Comparison of ENCODE assay signal across 18 cellular contexts in genomic region chr4:61336488-61336887, GRCh38.
DNase-seq lines count a peak whose midpoint lies in the region; ATAC-seq lines count a peak whose summit lies in the region.
"Had no signal": no experiment of that assay in that cellular context is flagged by ENCODE, and none has a peak within 500 bp of the region (broad histone marks: within the 10 kb centered on the region; RNA-seq: fewer than 3 reads in every experiment).

No MANE protein-coding gene starts in this region.

- no peak for ATAC-seq in left ventricle myocardium superior
- ATAC-seq: GM12878; naive thymus-derived CD4-positive, alpha-beta T cell; psoas muscle had no signal

- intact Hi-C loops in head of caudate nucleus (cut with DNase I), result no loop called here
- intact Hi-C loops in left ventricle myocardium superior (cut with micrococcal nuclease), result no loop called here

- peak; percentile 78 for DNase-seq in NCI-H146 (lab: John Stamatoyannopoulos, UW)
- DNase-seq in amygdala (lab: John Stamatoyannopoulos, UW), result peak in 38 of 56 donors; percentile 1 to 66 (median 16)
- peak in 33 of 42 donors; percentile 3 to 81 (median 36) for DNase-seq in head of caudate nucleus
- DNase-seq in putamen (ENCODE audit: low spot score), result peak; percentile 56
- no peak for DNase-seq in RKO (ENCODE audit: low spot score)
- no peak for DNase-seq in GDM1 (lab: John Stamatoyannopoulos, UW)
- DNase-seq in stimulated activated naive CD4-positive, alpha-beta T cell treated with Interleukin-2 at 50 U/mL for 16 hours (lab: John Stamatoyannopoulos, UW), result no peak
- no peak for DNase-seq in left ventricle myocardium superior
- DNase-seq: activated CD8-positive, alpha-beta memory T cell treated with anti-CD3 and anti-CD28 coated beads for 24 hours; EL; foreskin fibroblast; MV-4-11; naive thymus-derived CD4-positive, alpha-beta T cell; psoas muscle; spleen; tibial artery; WERI-Rb-1 had no signal

Comparison
In these comparisons a context has a peak if more than half of its experiments do, and no peak if none do; other contexts are left out.
1. DNase-seq: peak in NCI-H146 (single experiment), amygdala (38 of 56), head of caudate nucleus (33 of 42) and putamen (single experiment); none in RKO (single experiment), GDM1 (single experiment), stimulated activated naive CD4-positive, alpha-beta T cell treated with Interleukin-2 at 50 U/mL for 16 hours (single experiment) and left ventricle myocardium superior (single experiment).